In the genomic region with DNA sequence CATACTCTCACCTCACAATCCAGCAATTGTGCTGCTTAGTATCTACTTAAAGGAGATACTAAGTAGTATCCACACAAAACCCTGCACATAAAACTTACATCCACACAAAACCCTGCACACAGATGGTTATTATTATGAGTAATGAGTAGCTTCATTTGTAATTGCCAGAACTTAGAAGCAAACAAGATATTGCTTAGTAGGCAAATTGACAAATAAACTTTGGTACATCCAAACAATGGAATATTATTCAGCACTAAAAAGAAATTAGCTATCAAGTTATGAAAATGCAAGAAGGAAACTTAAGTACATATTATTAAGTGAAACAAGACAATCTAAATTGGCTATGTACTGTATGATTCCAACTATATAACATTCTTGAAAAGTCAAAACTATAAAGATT, we compare ENCODE assay signal across 28 cellular contexts.
"Had no signal": no experiment of that assay in that cellular context is flagged by ENCODE, and none has a peak within 500 bp of the region (broad histone marks: within the 10 kb centered on the region; RNA-seq: fewer than 3 reads in every experiment).

No MANE protein-coding gene starts in this region.

- ATAC-seq: effector memory CD8-positive, alpha-beta T cell; esophagus mucosa; foreskin keratinocyte; gastrocnemius medialis; gastroesophageal sphincter; heart left ventricle; heart right ventricle had no signal

- H3K36me3 ChIP-seq: colonic mucosa, esophagus muscularis mucosa, esophagus squamous epithelium, gastrocnemius medialis, gastroesophageal sphincter, heart left ventricle, heart right ventricle had no signal

- H3K9me3 ChIP-seq: colonic mucosa, esophagus muscularis mucosa, esophagus squamous epithelium, gastrocnemius medialis, gastroesophageal sphincter had no signal

- H3K4me1 ChIP-seq: colonic mucosa, esophagus muscularis mucosa, esophagus squamous epithelium, foreskin keratinocyte, gastrocnemius medialis, gastroesophageal sphincter, heart left ventricle, heart right ventricle had no signal

- H3K27me3 ChIP-seq: colonic mucosa, esophagus muscularis mucosa, esophagus squamous epithelium, foreskin keratinocyte, gastrocnemius medialis, gastroesophageal sphincter, heart left ventricle, heart right ventricle had no signal

- H3K27ac ChIP-seq: colonic mucosa, coronary artery, dorsolateral prefrontal cortex, epithelial cell of prostate, esophagus muscularis mucosa, esophagus squamous epithelium, foreskin keratinocyte, gastrocnemius medialis, gastroesophageal sphincter, heart left ventricle, heart right ventricle had no signal

- FAIRE-seq: colon, endometrium, endothelial cell of umbilical vein, frontal cortex had no signal

- H3K4me3 ChIP-seq: colonic mucosa, coronary artery, dorsolateral prefrontal cortex, esophagus muscularis mucosa, esophagus squamous epithelium, gastrocnemius medialis, gastroesophageal sphincter, heart left ventricle, heart right ventricle had no signal

- DNase-seq: colonic mucosa; cortex of kidney; dermis blood vessel endothelial cell; dorsolateral prefrontal cortex; effector CD4-positive, alpha-beta T cell; effector CD8-positive, alpha-beta T cell; effector memory CD4-positive, alpha-beta T cell; effector memory CD8-positive, alpha-beta T cell; endodermal cell; erythroblast; esophagus squamous epithelium; foreskin fibroblast; foreskin keratinocyte; foreskin melanocyte; gastrocnemius medialis; glutamatergic neuron; head of caudate nucleus; heart left ventricle; heart right ventricle had no signal
